Comparison of ENCODE assay signal across 2 cellular contexts in genomic region chr3:57960174-57960505, GRCh38.
TF ChIP-seq lines count a peak whose summit lies in the region.

No MANE protein-coding gene starts in this region.

TF ChIP-seq in GM23338, 12 proteins besides CTCF, POLR2A, EP300 and RAD21:
- TF ChIP-seq CREB1 (CRISPR knock-in tag; IDR thresholded peaks at IDR 0.05; ENCODE audit: low read depth): no peak
- no peak for TF ChIP-seq EZH2 (IDR thresholded peaks at IDR 0.05; ENCODE audit: low read depth, unreplicated experiment)
- TF ChIP-seq STAT1 (IDR thresholded peaks at IDR 0.05; ENCODE audit: unreplicated experiment): no peak
- no peak for TF ChIP-seq NANOG (IDR thresholded peaks at IDR 0.05; ENCODE audit: borderline replicate concordance)
- no peak for TF ChIP-seq POLR2AphosphoS5 (IDR thresholded peaks at IDR 0.05; ENCODE audit: low read depth)
- no peak for TF ChIP-seq ETS1 (IDR thresholded peaks at IDR 0.05)
- no peak for TF ChIP-seq REST (IDR thresholded peaks at IDR 0.05; ENCODE audit: unreplicated experiment)
- no peak for TF ChIP-seq ZNF462 (CRISPR knock-in tag; IDR thresholded peaks at IDR 0.05)
TF ChIP-seq in GM23338: peak in this region for 0.

TF ChIP-seq in WTC11, 78 proteins besides CTCF, POLR2A, EP300 and RAD21:
- TF ChIP-seq USF2 (CRISPR knock-in tag; IDR thresholded peaks at IDR 0.05): peak; percentile 18; the same call in 1 of the 2 replicates
- no peak for TF ChIP-seq ATF1 (CRISPR knock-in tag; IDR thresholded peaks at IDR 0.05)
- no peak for TF ChIP-seq NR2C2 (CRISPR knock-in tag; IDR thresholded peaks at IDR 0.05)
- no peak for TF ChIP-seq ETV6 (CRISPR knock-in tag; IDR thresholded peaks at IDR 0.05)
- TF ChIP-seq E2F4 (CRISPR knock-in tag; IDR thresholded peaks at IDR 0.05; ENCODE audit: borderline replicate concordance, low read depth): no peak
- no peak for TF ChIP-seq MYBL2 (CRISPR knock-in tag; IDR thresholded peaks at IDR 0.05)
